In the genomic region with DNA sequence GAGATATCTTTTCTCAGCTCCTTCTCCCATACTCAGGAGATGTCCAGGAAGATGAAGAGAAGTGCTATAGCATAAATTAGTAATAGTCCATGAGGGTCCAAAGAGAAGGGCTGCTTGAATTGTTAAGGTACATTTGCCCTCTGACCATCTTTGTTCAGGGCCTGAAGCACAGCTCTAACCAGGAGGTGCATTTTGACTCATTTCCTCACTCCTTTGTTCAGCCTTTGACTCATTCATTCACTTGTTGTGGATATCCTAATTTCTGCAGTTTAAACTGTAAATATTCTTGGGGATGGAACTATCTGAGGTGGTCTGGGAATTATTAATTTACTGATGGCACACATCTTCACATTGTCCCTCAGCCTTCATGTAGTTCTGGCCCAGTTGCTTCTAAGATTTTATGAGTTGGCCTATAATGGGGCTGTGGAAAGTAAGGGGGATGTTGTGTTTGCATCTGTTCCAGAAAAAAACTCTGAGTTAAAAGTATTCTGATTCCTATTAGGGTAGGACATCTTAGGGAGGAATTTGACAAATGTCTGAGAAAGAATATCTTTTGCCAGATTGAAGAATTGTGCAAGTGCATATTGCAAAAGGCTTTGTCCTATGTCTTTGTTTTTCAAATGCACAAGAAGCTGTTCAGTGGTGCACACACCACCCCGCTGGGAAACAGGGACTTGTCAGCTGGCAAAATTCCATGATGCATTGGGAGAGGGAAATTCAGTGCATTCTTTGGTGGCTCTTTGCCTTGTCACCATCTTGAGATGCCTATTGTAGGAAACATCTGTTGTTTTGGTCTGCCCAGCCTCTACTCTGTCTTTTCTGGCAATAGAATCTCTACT, we compare ENCODE assay signal across 20 cellular contexts. TPM values are rescaled to one million over a fixed set of nuclear protein-coding genes. Genes with fewer than 3 reads are reported as not detected.
DNase-seq lines count a peak whose midpoint lies in the region; ATAC-seq, FAIRE-seq and TF ChIP-seq lines count a peak whose summit lies in the region.
"Had no signal": no experiment of that assay in that cellular context is flagged by ENCODE, and none has a peak within 500 bp of the region (broad histone marks: within the 10 kb centered on the region; RNA-seq: fewer than 3 reads in every experiment).

No MANE protein-coding gene starts in this region.

- no peaks in the 10 kb centered on the region for H3K9me1 ChIP-seq in endothelial cell of umbilical vein (replicated peaks; ENCODE audit: control insufficient read depth, extremely low read depth, insufficient read depth, low read length)

- no peak overlapping the region for H3K9ac ChIP-seq in endothelial cell of umbilical vein (replicated peaks; ENCODE audit: extremely low read depth, insufficient read depth, low read length)

- H3K4me1 ChIP-seq in endothelial cell of umbilical vein (ENCODE audit: control insufficient read depth, extremely low read depth, insufficient read depth, low read length) (peaks cover 15% of the 10 kb centered on the region), esophagus muscularis mucosa (no peaks in the 10 kb centered on the region)
- H3K4me1 ChIP-seq: uterus had no signal

- TF ChIP-seq POLR2A in endothelial cell of umbilical vein (IDR thresholded peaks at IDR 0.05; ENCODE audit: low read depth, low read length) (no peak), esophagus muscularis mucosa (IDR thresholded peaks at IDR 0.05; ENCODE audit: low read depth) (no peak)

- FAIRE-seq in endothelial cell of umbilical vein (lab: Jason Lieb, UNC), result peak; percentile 71
- FAIRE-seq: colon had no signal

- CTCF ChIA-PET in endothelial cell of umbilical vein (lab: Charles Lee), result interaction anchor here (1.1 kb wide), 1 partner anchor 24 kb away, joined by 3 read pairs; no protein-coding TSS in a partner anchor

- peak; percentile 63 for DNase-seq in AG10803 (ENCODE audit: low read depth)
- DNase-seq in NCI-H446 treated with DMSO at 0.1 percent for 48 hours (lab: John Stamatoyannopoulos, UW), result peak; percentile 81
- DNase-seq in endothelial cell of umbilical vein (ENCODE audit: low read depth, low spot score), result peak; percentile 81
- peak; percentile 43 for DNase-seq in myocyte (ENCODE audit: low read depth)
- DNase-seq in esophagus muscularis mucosa (ENCODE audit: extremely low spot score), result no peak
- no peak for DNase-seq in NCI-H526 (lab: John Stamatoyannopoulos, UW)
- no peak for DNase-seq in COR-L47 (lab: John Stamatoyannopoulos, UW)
- no peak for DNase-seq in stimulated activated naive B cell treated with anti-CD40 and anti-IgM and Interleukin-4, amounts not matched to agents 10 μg/mL and 1 μg/mL and 100 μg/mL, for 72 hours
- DNase-seq: activated effector memory CD4-positive, alpha-beta T cell treated with anti-CD3 and anti-CD28 coated beads, Interleukin-2, amount 50 U/mL, for 16 hours; aorta; EL; hippocampal formation; NCI-H187; NCI-H524 treated with DMSO at 0.1 percent for 48 hours; PC-9; T-helper 9 cell; uterus had no signal

- H3K36me3 Mint-ChIP-seq in stimulated activated naive B cell treated with anti-CD40 and anti-IgM and Interleukin-4, amounts not matched to agents 10 μg/mL and 1 μg/mL and 100 μg/mL, for 72 hours, result peaks cover 0 to 4% of the 10 kb centered on the region in 2 donors

- H3K27me3 ChIP-seq in endothelial cell of umbilical vein (ENCODE audit: control insufficient read depth in 2 of 2, insufficient read depth in 2 of 2, low read length in 2 of 2) (peaks cover 0 to 2% of the 10 kb centered on the region in 2 experiments), esophagus muscularis mucosa (no peaks in the 10 kb centered on the region)
- H3K27me3 ChIP-seq: uterus had no signal

- no peak for ATAC-seq in stimulated activated naive B cell treated with anti-CD40 and anti-IgM and Interleukin-4, amounts not matched to agents 10 μg/mL and 1 μg/mL and 100 μg/mL, for 72 hours (replicated peaks)
- ATAC-seq: activated CD4-positive, CD25-positive, alpha-beta regulatory T cell treated with anti-CD3 and anti-CD28 coated beads, Interleukin-2, amount 50 U/mL, for 24 hours had no signal

- H3K4me2 ChIP-seq in endothelial cell of umbilical vein (ENCODE audit: insufficient read depth, low read length), result peak overlapping the region; percentile 39
- H3K4me2 ChIP-seq: PC-9 had no signal

- intact Hi-C loops in endothelial cell of umbilical vein (cut with micrococcal nuclease) (loop anchor here (1.0 kb wide), 1 partner anchor 98 kb away; no protein-coding TSS in a partner anchor), esophagus muscularis mucosa (cut with DNase I) (no loop called here)

- TF ChIP-seq CTCF in AG10803 (conservative IDR thresholded peaks at IDR 0.05; ENCODE audit: low read length), result no peak
- TF ChIP-seq CTCF in endothelial cell of umbilical vein (IDR thresholded peaks at IDR 0.05; ENCODE audit: extremely low read depth in 1 of 2, insufficient read depth in 1 of 2, low read depth in 1 of 2, low read length in 2 of 2), result no peak
- no peak for TF ChIP-seq CTCF in esophagus muscularis mucosa (IDR thresholded peaks at IDR 0.05)

- no peak for TF ChIP-seq EP300 in esophagus muscularis mucosa (IDR thresholded peaks at IDR 0.05)

- H3K27ac Mint-ChIP-seq in stimulated activated naive B cell treated with anti-CD40 and anti-IgM and Interleukin-4, amounts not matched to agents 10 μg/mL and 1 μg/mL and 100 μg/mL, for 72 hours, result no peak overlapping the region

- no peak overlapping the region for H3K4me3 Mint-ChIP-seq in stimulated activated naive B cell treated with anti-CD40 and anti-IgM and Interleukin-4, amounts not matched to agents 10 μg/mL and 1 μg/mL and 100 μg/mL, for 72 hours

- no TSS peak for BruUV-seq in endothelial cell of umbilical vein (replicated peaks; lab: Mats Ljungman, UMichigan)

- H2AFZ ChIP-seq in endothelial cell of umbilical vein (ENCODE audit: low read depth, low read length), result no peak overlapping the region
- H2AFZ ChIP-seq: PC-9 had no signal

- H3K4me3 ChIP-seq in AG10803 (ENCODE audit: low read length), result no peak overlapping the region
- H3K4me3 ChIP-seq in endothelial cell of umbilical vein (replicated peaks in 1 of 3; ENCODE audit: insufficient read depth in 1 of 3, low read depth in 1 of 3, low read length in 3 of 3), result no peak overlapping the region
- no peak overlapping the region for H3K4me3 ChIP-seq in esophagus muscularis mucosa
- H3K4me3 ChIP-seq: PC-9, SK-N-MC, uterus had no signal

- no peaks in the 10 kb centered on the region for H3K9me3 ChIP-seq in endothelial cell of umbilical vein (replicated peaks; ENCODE audit: control insufficient read depth, insufficient read depth, low read length)
- H3K9me3 ChIP-seq in esophagus muscularis mucosa, result peaks cover 0 to 27% (median 12%) of the 10 kb centered on the region in 4 donors
- H3K9me3 ChIP-seq: uterus had no signal

- H3K27me3 Mint-ChIP-seq in stimulated activated naive B cell treated with anti-CD40 and anti-IgM and Interleukin-4, amounts not matched to agents 10 μg/mL and 1 μg/mL and 100 μg/mL, for 72 hours, result peaks cover 0 to 14% of the 10 kb centered on the region in 2 donors

- peaks cover 21% of the 10 kb centered on the region in 2 donors for H3K9me3 Mint-ChIP-seq in stimulated activated naive B cell treated with anti-CD40 and anti-IgM and Interleukin-4, amounts not matched to agents 10 μg/mL and 1 μg/mL and 100 μg/mL, for 72 hours

- H3K4me1 Mint-ChIP-seq in stimulated activated naive B cell treated with anti-CD40 and anti-IgM and Interleukin-4, amounts not matched to agents 10 μg/mL and 1 μg/mL and 100 μg/mL, for 72 hours, result no peaks in the 10 kb centered on the region

- H3K36me3 ChIP-seq in endothelial cell of umbilical vein (ENCODE audit: control insufficient read depth in 2 of 2, extremely low read depth in 1 of 2, insufficient read depth in 2 of 2, low read length in 2 of 2), result no peaks in the 10 kb centered on the region
- no peaks in the 10 kb centered on the region for H3K36me3 ChIP-seq in esophagus muscularis mucosa
- H3K36me3 ChIP-seq: uterus had no signal

- WGBS in esophagus muscularis mucosa, result 50% methylated on average over 1 of the region's 1 CpG

- POLR2A ChIA-PET in endothelial cell of umbilical vein (lab: Charles Lee), result no interaction called here

- no peaks in the 10 kb centered on the region for H4K20me1 ChIP-seq in endothelial cell of umbilical vein (replicated peaks; ENCODE audit: control insufficient read depth, extremely low read depth, insufficient read depth, low read length)

- H3K27ac ChIP-seq in endothelial cell of umbilical vein (ENCODE audit: insufficient read depth, low read depth, low read length) (peak overlapping the region; percentile 31), esophagus muscularis mucosa (replicated peaks in 1 of 4) (no peak overlapping the region)
- H3K27ac ChIP-seq: PC-9, SK-N-MC, uterus had no signal

- no peaks in the 10 kb centered on the region for H3K79me2 ChIP-seq in endothelial cell of umbilical vein (ENCODE audit: control insufficient read depth, insufficient read depth, low read length)

- dilution Hi-C loops in endothelial cell of umbilical vein (cut with MboI; ENCODE audit: extremely low pct_ligation_motif_present, low sequenced_read_pairs), result no loop called here

TF ChIP-seq in endothelial cell of umbilical vein, 7 proteins besides CTCF, POLR2A, EP300 and RAD21:
- TF ChIP-seq JUN (IDR thresholded peaks at IDR 0.05; ENCODE audit: borderline replicate concordance, insufficient read depth, insufficient read length, low read depth) (peak; percentile 43), GATA2 (IDR thresholded peaks at IDR 0.05; ENCODE audit: insufficient read depth, insufficient read length, low read depth, low read length) (no peak), FOS (IDR thresholded peaks at IDR 0.05; ENCODE audit: borderline replicate concordance, insufficient read depth, low read length) (peak; percentile 62)
- TF ChIP-seq, protein P1, sequence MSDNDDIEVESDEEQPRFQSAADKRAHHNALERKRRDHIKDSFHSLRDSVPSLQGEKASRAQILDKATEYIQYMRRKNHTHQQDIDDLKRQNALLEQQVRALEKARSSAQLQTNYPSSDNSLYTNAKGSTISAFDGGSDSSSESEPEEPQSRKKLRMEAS (IDR thresholded peaks at IDR 0.05; ENCODE audit: insufficient read depth, insufficient read length), result no peak

RNA-seq across cellular contexts. Expression of gene SMOC1, which starts 22.1 kb away (rescaled TPM):
- 0.78 and 0.97 TPM in 2 replicates for total RNA-seq in endothelial cell of umbilical vein
- polyA plus RNA-seq in endothelial cell of umbilical vein, result 0.94 and 1.1 TPM in 2 replicates
- polyA plus RNA-seq in endothelial cell of umbilical vein (2011; cell fraction: cytosol; rRNA removed), result 0.84 and 0.90 TPM in 2 replicates
- 0.46 and 0.73 TPM in 2 replicates for polyA plus RNA-seq in endothelial cell of umbilical vein (2011; cell fraction: nucleus; rRNA removed)
- 0.13 and 0.42 TPM in 2 replicates for polyA plus RNA-seq in endothelial cell of umbilical vein (2012)
- polyA minus RNA-seq in endothelial cell of umbilical vein, result 0.56 and 0.70 TPM in 2 replicates
- polyA minus RNA-seq in endothelial cell of umbilical vein (2011; cell fraction: cytosol; rRNA and poly(A)+ RNA removed), result 102 TPM
- 0.67 and 1.4 TPM in 2 replicates for polyA minus RNA-seq in endothelial cell of umbilical vein (2011; cell fraction: nucleus; rRNA and poly(A)+ RNA removed)
- total RNA-seq in myocyte, result 0.21 and 1.4 TPM in 2 replicates
- polyA plus RNA-seq in myocyte (2012), result 0.61 TPM
- total RNA-seq in esophagus muscularis mucosa, result 1 to 10 TPM in 1 of 4 donors, under 1 TPM in 3; under 0.01 to 1.8 (median 0.51) TPM
- total RNA-seq: PC-9 had no signal

Comparison
In these comparisons a context has a peak if more than half of its experiments do, and no peak if none do; other contexts are left out.
1. DNase-seq: peak in AG10803 (single experiment), NCI-H446 treated with DMSO at 0.1 percent for 48 hours (single experiment), endothelial cell of umbilical vein (single experiment) and myocyte (single experiment); none in esophagus muscularis mucosa (single experiment), NCI-H526 (0 of 2), COR-L47 (single experiment) and stimulated activated naive B cell treated with anti-CD40 and anti-IgM and Interleukin-4, amounts not matched to agents 10 μg/mL and 1 μg/mL and 100 μg/mL, for 72 hours (single experiment).